Comparison of ENCODE assay signal across 22 cellular contexts in the genomic region with DNA sequence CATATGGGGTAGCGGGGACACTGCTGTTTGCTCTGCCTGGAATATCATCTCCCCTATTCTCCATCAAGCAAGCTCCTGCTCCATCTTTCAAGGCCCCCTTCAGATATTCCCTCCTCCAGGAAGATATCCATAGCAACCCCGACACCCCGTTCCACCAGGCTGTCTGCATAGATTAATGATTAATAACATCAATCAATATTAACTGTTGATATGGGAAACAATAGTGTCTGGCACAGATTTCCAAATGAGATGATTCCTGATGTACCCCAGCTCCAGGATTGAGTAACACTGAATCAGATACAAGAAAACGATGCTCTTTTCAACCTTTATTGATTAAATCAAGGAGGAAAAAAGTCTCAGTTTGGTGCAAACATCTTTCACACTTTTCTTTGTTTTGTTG. TPM values are rescaled to one million over a fixed set of nuclear protein-coding genes. Genes with fewer than 3 reads are reported as not detected.
DNase-seq lines count a peak whose midpoint lies in the region; ATAC-seq and TF ChIP-seq lines count a peak whose summit lies in the region.
"Had no signal": no experiment of that assay in that cellular context is flagged by ENCODE, and none has a peak within 500 bp of the region (broad histone marks: within the 10 kb centered on the region; RNA-seq: fewer than 3 reads in every experiment).

No MANE protein-coding gene starts in this region.

- H3K9me3 Mint-ChIP-seq in Calu3 (ENCODE audit: low read depth, unreplicated experiment) = no peaks in the 10 kb centered on the region
- H3K9me3 Mint-ChIP-seq in activated CD8-positive, alpha-beta T cell treated with anti-CD3 and anti-CD28 coated beads, Interleukin-2, amount 10 ng/mL, durations not matched to agents 7 days and 5 days (ENCODE audit: insufficient read depth) = no peaks in the 10 kb centered on the region
- H3K9me3 Mint-ChIP-seq: CD4-positive, CD25-positive, alpha-beta regulatory T cell had no signal

- H2BK15ac ChIP-seq in mesendoderm (replicated peaks; ENCODE audit: low read depth) = no peak overlapping the region

- TF ChIP-seq POLR2A in spleen (IDR thresholded peaks at IDR 0.05) = no peak

- H3K9ac ChIP-seq in Karpas-422 (ENCODE audit: low read length) = no peak overlapping the region
- H3K9ac ChIP-seq in mesendoderm (ENCODE audit: low read length) = no peak overlapping the region

- no peak overlapping the region for H3K23ac ChIP-seq in mesendoderm (ENCODE audit: low read length)

- H3K79me1 ChIP-seq in mesendoderm (ENCODE audit: low read length) = no peaks in the 10 kb centered on the region

- intact Hi-C loops in Calu3 (cut with micrococcal nuclease; ENCODE audit: unreplicated experiment) (no loop called here), spleen (cut with DNase I; ENCODE audit: low total_unique reads) (no loop called here), left ventricle myocardium superior (cut with micrococcal nuclease) (no loop called here)

- H3K56ac ChIP-seq in mesendoderm (ENCODE audit: low read length) = no peak overlapping the region

- H3K27ac ChIP-seq in spleen = no peak overlapping the region
- H3K27ac ChIP-seq in Karpas-422 (ENCODE audit: low read length) = no peak overlapping the region
- H3K27ac ChIP-seq in mesendoderm (ENCODE audit: low read depth, low read length) = no peak overlapping the region
- H3K27ac ChIP-seq: SJSA1 had no signal

- H3K4me3 ChIP-seq in spleen (no peak overlapping the region), Karpas-422 (ENCODE audit: low read length) (no peak overlapping the region), mesendoderm (ENCODE audit: low read length) (no peak overlapping the region)
- H3K4me3 ChIP-seq: MG63, SJSA1 had no signal

- POLR2A ChIA-PET in activated CD8-positive, alpha-beta T cell treated with anti-CD3 and anti-CD28 coated beads, Interleukin-2, amount 10 ng/mL, durations not matched to agents 7 days and 5 days (lab: Charles Lee) = interaction anchor here (0.7 to 1.3 kb wide), 2 partner anchors 12 to 94 kb away, joined by 3 to 4 read pairs; no protein-coding TSS in a partner anchor

- TF ChIP-seq CTCF in Calu3 (IDR thresholded peaks at IDR 0.05; ENCODE audit: unreplicated experiment) = no peak
- TF ChIP-seq CTCF in spleen (IDR thresholded peaks at IDR 0.05 in 8 of 11, conservative IDR thresholded peaks at IDR 0.05 in 3 of 11) = no peak

- no peak for ATAC-seq in activated CD8-positive, alpha-beta T cell treated with anti-CD3 and anti-CD28 coated beads, Interleukin-2, amount 10 ng/mL, durations not matched to agents 7 days and 5 days
- ATAC-seq in left lobe of liver (peak; percentile 31), left ventricle myocardium superior (no peak)
- ATAC-seq: Right ventricle myocardium inferior had no signal

- H4K8ac ChIP-seq in mesendoderm (ENCODE audit: low read depth, low read length) = no peak overlapping the region

- H2AK5ac ChIP-seq in mesendoderm (ENCODE audit: low read length) = no peak overlapping the region

- H2BK120ac ChIP-seq in mesendoderm (ENCODE audit: low read depth, low read length) = no peak overlapping the region

- no peak overlapping the region for H2BK5ac ChIP-seq in mesendoderm (ENCODE audit: low read length)

- BruUV-seq in Calu3 (replicated peaks; lab: Mats Ljungman, UMichigan) = no TSS peak

- H3K4me2 ChIP-seq in Karpas-422 (ENCODE audit: low read depth, low read length, poor library complexity, severe bottlenecking) = no peak overlapping the region
- no peak overlapping the region for H3K4me2 ChIP-seq in mesendoderm (ENCODE audit: low read length)

- peak; percentile 4 for DNase-seq in Calu3
- DNase-seq in activated CD8-positive, alpha-beta T cell treated with anti-CD3 and anti-CD28 coated beads, Interleukin-2, amount 10 ng/mL, durations not matched to agents 7 days and 5 days = no peak
- no peak for DNase-seq in left lobe of liver (ENCODE audit: low spot score)
- DNase-seq in spleen = peak; percentile 17
- DNase-seq in Karpas-422 = no peak
- DNase-seq in mesendoderm = no peak
- no peak for DNase-seq in left ventricle myocardium superior
- DNase-seq: Caco-2; CD4-positive, CD25-positive, alpha-beta regulatory T cell; MG63; NCI-H1048; NCI-H1417 treated with DMSO at 0.1 percent for 48 hours; NCI-H187; NCI-H446 treated with DMSO at 0.1 percent for 48 hours; NCI-H526 treated with DMSO at 0.1 percent for 48 hours had no signal

- H4K20me1 ChIP-seq in Karpas-422 (ENCODE audit: insufficient read depth, low read depth, low read length) = no peaks in the 10 kb centered on the region

- H3K9me3 ChIP-seq in spleen (no peaks in the 10 kb centered on the region), Karpas-422 (ENCODE audit: low read length) (no peaks in the 10 kb centered on the region)
- H3K9me3 ChIP-seq: Caco-2, MG63, SJSA1 had no signal

- H3K27me3 ChIP-seq in spleen (replicated peaks in 1 of 7) = no peaks in the 10 kb centered on the region
- no peaks in the 10 kb centered on the region for H3K27me3 ChIP-seq in Karpas-422 (ENCODE audit: low read length)
- no peaks in the 10 kb centered on the region for H3K27me3 ChIP-seq in mesendoderm (ENCODE audit: insufficient read depth, low read length, poor library complexity)
- H3K27me3 ChIP-seq: MG63, SJSA1 had no signal

- WGBS in spleen, 5 donors = 90 to 94% (median 92%) methylated on average over 4 of the region's 4 CpGs
- WGBS in mesendoderm (ENCODE audit: extremely low coverage, insufficient coverage, low lambda C conversion rate) = no CpG with 5 or more reads among the region's 4 CpGs

- H3K27ac Mint-ChIP-seq in Calu3 (ENCODE audit: unreplicated experiment) = no peak overlapping the region
- H3K27ac Mint-ChIP-seq in activated CD8-positive, alpha-beta T cell treated with anti-CD3 and anti-CD28 coated beads, Interleukin-2, amount 10 ng/mL, durations not matched to agents 7 days and 5 days = peak overlapping the region; percentile 79

- peaks cover 20% of the 10 kb centered on the region for H3K4me1 Mint-ChIP-seq in Calu3 (ENCODE audit: low read depth, unreplicated experiment)
- peaks cover 54% of the 10 kb centered on the region for H3K4me1 Mint-ChIP-seq in activated CD8-positive, alpha-beta T cell treated with anti-CD3 and anti-CD28 coated beads, Interleukin-2, amount 10 ng/mL, durations not matched to agents 7 days and 5 days (ENCODE audit: low read depth)

- no peaks in the 10 kb centered on the region for H3K9me2 ChIP-seq in Karpas-422 (replicated peaks; ENCODE audit: insufficient read depth, low read length)

- H3K79me2 ChIP-seq in Karpas-422 (ENCODE audit: low read length) (no peaks in the 10 kb centered on the region), mesendoderm (ENCODE audit: control insufficient read depth, insufficient read depth, low read length) (no peaks in the 10 kb centered on the region)

- H4K5ac ChIP-seq in mesendoderm (ENCODE audit: low read length) = no peak overlapping the region

- H3K4me3 Mint-ChIP-seq in Calu3 (ENCODE audit: low read depth, unreplicated experiment) = no peak overlapping the region
- peak overlapping the region; percentile 42 for H3K4me3 Mint-ChIP-seq in activated CD8-positive, alpha-beta T cell treated with anti-CD3 and anti-CD28 coated beads, Interleukin-2, amount 10 ng/mL, durations not matched to agents 7 days and 5 days
- H3K4me3 Mint-ChIP-seq: CD4-positive, CD25-positive, alpha-beta regulatory T cell had no signal

- CTCF ChIA-PET in Calu3 (lab: Charles Lee) = no interaction called here
- CTCF ChIA-PET in activated CD8-positive, alpha-beta T cell treated with anti-CD3 and anti-CD28 coated beads, Interleukin-2, amount 10 ng/mL, durations not matched to agents 7 days and 5 days (lab: Charles Lee) = interaction anchor here (1.0 to 2.4 kb wide), 5 partner anchors 8 to 93 kb away, joined by 3 to 7 read pairs (median 4); no protein-coding TSS in a partner anchor

- H3K36me3 Mint-ChIP-seq in Calu3 (ENCODE audit: insufficient read depth, unreplicated experiment) = peaks cover 3% of the 10 kb centered on the region
- H3K36me3 Mint-ChIP-seq in activated CD8-positive, alpha-beta T cell treated with anti-CD3 and anti-CD28 coated beads, Interleukin-2, amount 10 ng/mL, durations not matched to agents 7 days and 5 days (ENCODE audit: low read depth) = no peaks in the 10 kb centered on the region
- H3K36me3 Mint-ChIP-seq: CD4-positive, CD25-positive, alpha-beta regulatory T cell had no signal

- H2AFZ ChIP-seq in Karpas-422 (ENCODE audit: low read length) = no peak overlapping the region

- H3K27me3 Mint-ChIP-seq in Calu3 (ENCODE audit: unreplicated experiment) = peaks cover 61% of the 10 kb centered on the region
- H3K27me3 Mint-ChIP-seq in activated CD8-positive, alpha-beta T cell treated with anti-CD3 and anti-CD28 coated beads, Interleukin-2, amount 10 ng/mL, durations not matched to agents 7 days and 5 days (ENCODE audit: low read depth) = peaks cover 2% of the 10 kb centered on the region
- H3K27me3 Mint-ChIP-seq: CD4-positive, CD25-positive, alpha-beta regulatory T cell had no signal

- H3K18ac ChIP-seq in mesendoderm (ENCODE audit: low read length) = no peak overlapping the region

- peaks cover 6 to 49% (median 16%) of the 10 kb centered on the region in 6 donors for H3K4me1 ChIP-seq in spleen
- no peaks in the 10 kb centered on the region for H3K4me1 ChIP-seq in Karpas-422 (ENCODE audit: low read length)
- H3K4me1 ChIP-seq in mesendoderm (ENCODE audit: control insufficient read depth, low read depth, low read length) = no peaks in the 10 kb centered on the region
- H3K4me1 ChIP-seq: Caco-2, SJSA1 had no signal

- no peak overlapping the region for H3K4ac ChIP-seq in mesendoderm (ENCODE audit: low read depth, low read length)

- H3K36me3 ChIP-seq in spleen (no peaks in the 10 kb centered on the region), Karpas-422 (ENCODE audit: insufficient read depth, low read length) (no peaks in the 10 kb centered on the region), mesendoderm (ENCODE audit: control insufficient read depth, insufficient read depth, low read length) (no peaks in the 10 kb centered on the region)
- H3K36me3 ChIP-seq: MG63, SJSA1 had no signal

RNA-seq across cellular contexts. Expression of gene TPST2, which starts 7.5 kb away (rescaled TPM):
- 11.4 and 11.8 TPM in 2 replicates for total RNA-seq in Calu3 (2022)
- 10 to 100 TPM; 62.8 to 68.9 TPM for total RNA-seq in activated CD8-positive, alpha-beta T cell treated with anti-CD3 and anti-CD28 coated beads, Interleukin-2, amount 10 ng/mL, durations not matched to agents 7 days and 5 days
- total RNA-seq in left lobe of liver = 71.9 TPM
- 100 to 1,000 TPM in 2 of 7 donors, 10 to 100 TPM in 5; 43.5 to 119 (median 63.2) TPM for total RNA-seq in spleen
- polyA plus RNA-seq in spleen = 10 to 100 TPM; 14.6 to 22.2 (median 16.6) TPM
- 52.9 and 61.4 TPM in 2 replicates for total RNA-seq in Karpas-422 (2014; rRNA removed; shearing (Covaris generic); ENCODE audit: low replicate concordance)
- 60.8 TPM for polyA plus RNA-seq in mesendoderm (2013, experiment 1 of 2)
- 59.3 TPM for polyA plus RNA-seq in mesendoderm (2013, experiment 2 of 2)
- 27.1 TPM for total RNA-seq in left ventricle myocardium superior

RNA-seq across cellular contexts. Expression of gene CRYBB1, which starts 20.3 kb away (rescaled TPM):
- not detected in 2 replicates for total RNA-seq in Calu3 (2022)
- total RNA-seq in activated CD8-positive, alpha-beta T cell treated with anti-CD3 and anti-CD28 coated beads, Interleukin-2, amount 10 ng/mL, durations not matched to agents 7 days and 5 days = not detected
- not detected for total RNA-seq in left lobe of liver
- 1 to 10 TPM in 6 of 7 donors, under 1 TPM in 1; 0.34 to 2.9 (median 2.1) TPM for total RNA-seq in spleen
- polyA plus RNA-seq in spleen = 1 to 10 TPM in 2 of 3 donors, under 1 TPM in 1; 0.98 to 1.9 (median 1.3) TPM
- total RNA-seq in Karpas-422 (2014; rRNA removed; shearing (Covaris generic); ENCODE audit: low replicate concordance) = 0.22 and 2.2 TPM in 2 replicates
- polyA plus RNA-seq in mesendoderm (2013, experiment 1 of 2) = 7.3 TPM
- polyA plus RNA-seq in mesendoderm (2013, experiment 2 of 2) = 7.5 TPM
- total RNA-seq in left ventricle myocardium superior = 0.64 TPM
- total RNA-seq: A673; Caco-2; CD4-positive, CD25-positive, alpha-beta regulatory T cell; G401; H4; LHCN-M2; SJSA1 had no signal
- polyA plus RNA-seq: BJ; CD4-positive, CD25-positive, alpha-beta regulatory T cell had no signal

RNA-seq across cellular contexts. Expression of gene CRYBA4, which starts 24.3 kb away (rescaled TPM):
- total RNA-seq in Calu3 (2022) = not detected in 2 replicates
- total RNA-seq in activated CD8-positive, alpha-beta T cell treated with anti-CD3 and anti-CD28 coated beads, Interleukin-2, amount 10 ng/mL, durations not matched to agents 7 days and 5 days = not detected
- total RNA-seq in left lobe of liver = not detected
- not detected for total RNA-seq in spleen
- under 1 TPM; 0.20 to 0.24 (median 0.22) TPM for polyA plus RNA-seq in spleen
- not detected in 2 replicates for total RNA-seq in Karpas-422 (2014; rRNA removed; shearing (Covaris generic); ENCODE audit: low replicate concordance)
- 0.72 TPM for polyA plus RNA-seq in mesendoderm (2013, experiment 1 of 2)
- 0.60 TPM for polyA plus RNA-seq in mesendoderm (2013, experiment 2 of 2)
- not detected for total RNA-seq in left ventricle myocardium superior
- total RNA-seq: A673; CD4-positive, CD25-positive, alpha-beta regulatory T cell; G401; H4; LHCN-M2; Right ventricle myocardium inferior; SJSA1 had no signal
- polyA plus RNA-seq: BJ had no signal

RNA-seq across cellular contexts. Expression of gene MIAT, which starts 59.9 kb away (rescaled TPM):
- 0.52 and 0.64 TPM in 2 replicates for total RNA-seq in Calu3 (2022)
- total RNA-seq in activated CD8-positive, alpha-beta T cell treated with anti-CD3 and anti-CD28 coated beads, Interleukin-2, amount 10 ng/mL, durations not matched to agents 7 days and 5 days = 10 to 100 TPM; 23.6 to 26.3 TPM
- 0.60 TPM for total RNA-seq in left lobe of liver
- 10 to 100 TPM; 16.0 to 62.4 (median 24.8) TPM for total RNA-seq in spleen
- 1 to 10 TPM in 2 of 3 donors, under 1 TPM in 1; 0.77 to 3.2 (median 1.7) TPM for polyA plus RNA-seq in spleen
- 1.5 and 2.6 TPM in 2 replicates for total RNA-seq in Karpas-422 (2014; rRNA removed; shearing (Covaris generic); ENCODE audit: low replicate concordance)
- 5.6 TPM for polyA plus RNA-seq in mesendoderm (2013, experiment 1 of 2)
- 5.2 TPM for polyA plus RNA-seq in mesendoderm (2013, experiment 2 of 2)
- total RNA-seq in left ventricle myocardium superior = 1.9 TPM

Comparison
In these comparisons a context has a peak if more than half of its experiments do, and no peak if none do; other contexts are left out.
1. DNase-seq: peak in Calu3 (single experiment) and spleen (single experiment); none in activated CD8-positive, alpha-beta T cell treated with anti-CD3 and anti-CD28 coated beads, Interleukin-2, amount 10 ng/mL, durations not matched to agents 7 days and 5 days (single experiment), left lobe of liver (single experiment), Karpas-422 (single experiment), mesendoderm (single experiment) and left ventricle myocardium superior (single experiment).